ENCODE assay signal across 8 cellular contexts in genomic region chr7:134737561-134738353, GRCh38. TPM values are rescaled to one million over a fixed set of nuclear protein-coding genes. Genes with fewer than 3 reads are reported as not detected.
DNase-seq lines count a peak whose midpoint lies in the region; ATAC-seq and TF ChIP-seq lines count a peak whose summit lies in the region.

No MANE protein-coding gene starts in this region.

- H3K27ac ChIP-seq in caudate nucleus (ENCODE audit: low read depth, low read length), result no peak overlapping the region

- H3K27me3 Mint-ChIP-seq in natural killer cell treated with Interleukin-12 subunit alpha and Interleukin-12 subunit beta and Interleukin-15 and Interleukin-18, amount 100 ng/mL, for 72 hours, result peaks cover 17 to 40% of the 10 kb centered on the region in 2 donors
- H3K27me3 Mint-ChIP-seq in natural killer cell (ENCODE audit: low read depth in 2 of 2), result peaks cover 15 to 57% of the 10 kb centered on the region in 2 donors
- H3K27me3 Mint-ChIP-seq in activated T-helper 2 cell treated with anti-CD3 and anti-CD28 coated beads, Interferon-gamma antibody, Interleukin-2, Interleukin-4, amounts not matched to agents 10 μg/mL and 5 μg/mL and 100 μg/mL, durations not matched to agents 14 hours and 24 hours and 36 hours (ENCODE audit: low read depth), result no peaks in the 10 kb centered on the region
- no peaks in the 10 kb centered on the region for H3K27me3 Mint-ChIP-seq in type B pancreatic cell

- peaks cover 7 to 17% of the 10 kb centered on the region in 2 donors for H3K4me1 Mint-ChIP-seq in natural killer cell treated with Interleukin-12 subunit alpha and Interleukin-12 subunit beta and Interleukin-15 and Interleukin-18, amount 100 ng/mL, for 72 hours (ENCODE audit: low read depth in 2 of 2)
- H3K4me1 Mint-ChIP-seq in natural killer cell (no peaks in the 10 kb centered on the region), type B pancreatic cell (ENCODE audit: unreplicated experiment) (peaks cover 8% of the 10 kb centered on the region)
- H3K4me1 Mint-ChIP-seq in activated T-helper 2 cell treated with anti-CD3 and anti-CD28 coated beads, Interferon-gamma antibody, Interleukin-2, Interleukin-4, amounts not matched to agents 10 μg/mL and 5 μg/mL and 100 μg/mL, durations not matched to agents 14 hours and 24 hours and 36 hours (ENCODE audit: low read depth), result peaks cover 55% of the 10 kb centered on the region

- ATAC-seq in natural killer cell treated with Interleukin-12 subunit alpha and Interleukin-12 subunit beta and Interleukin-15 and Interleukin-18, amount 100 ng/mL, for 72 hours, result peak; percentile 92 to 95
- ATAC-seq in natural killer cell (no peak), GM21390 (IDR thresholded peaks at IDR 0.05; ENCODE audit: unreplicated experiment) (no peak)

- no peak for DNase-seq in natural killer cell treated with Interleukin-12 subunit alpha and Interleukin-12 subunit beta and Interleukin-15 and Interleukin-18, amount 100 ng/mL, for 72 hours (ENCODE audit: low spot score)
- DNase-seq in natural killer cell (no peak), kidney glomerular epithelial cell (lab: John Stamatoyannopoulos, UW) (peak; percentile 86), type B pancreatic cell (ENCODE audit: extremely low spot score, unreplicated experiment) (no peak), caudate nucleus (lab: John Stamatoyannopoulos, UW) (no peak), NCI-H526 treated with DMSO at 0.1 percent for 48 hours (lab: John Stamatoyannopoulos, UW) (no peak)
- DNase-seq in activated T-helper 2 cell treated with anti-CD3 and anti-CD28 coated beads, Interferon-gamma antibody, Interleukin-2, Interleukin-4, amounts not matched to agents 10 μg/mL and 5 μg/mL and 100 μg/mL, durations not matched to agents 14 hours and 24 hours and 36 hours (ENCODE audit: low spot score), result peak; percentile 28

- no peak for TF ChIP-seq CTCF in natural killer cell (IDR thresholded peaks at IDR 0.05)
- no peak for TF ChIP-seq CTCF in type B pancreatic cell (conservative IDR thresholded peaks at IDR 0.05)

- peak overlapping the region; percentile 58 for H3K4me3 Mint-ChIP-seq in natural killer cell treated with Interleukin-12 subunit alpha and Interleukin-12 subunit beta and Interleukin-15 and Interleukin-18, amount 100 ng/mL, for 72 hours
- no peak overlapping the region for H3K4me3 Mint-ChIP-seq in natural killer cell
- no peak overlapping the region for H3K4me3 Mint-ChIP-seq in activated T-helper 2 cell treated with anti-CD3 and anti-CD28 coated beads, Interferon-gamma antibody, Interleukin-2, Interleukin-4, amounts not matched to agents 10 μg/mL and 5 μg/mL and 100 μg/mL, durations not matched to agents 14 hours and 24 hours and 36 hours (ENCODE audit: low read depth)
- no peak overlapping the region for H3K4me3 Mint-ChIP-seq in type B pancreatic cell

- H3K9me3 Mint-ChIP-seq in natural killer cell treated with Interleukin-12 subunit alpha and Interleukin-12 subunit beta and Interleukin-15 and Interleukin-18, amount 100 ng/mL, for 72 hours, result no peaks in the 10 kb centered on the region
- H3K9me3 Mint-ChIP-seq in natural killer cell (no peaks in the 10 kb centered on the region), type B pancreatic cell (no peaks in the 10 kb centered on the region)
- peaks cover 11% of the 10 kb centered on the region for H3K9me3 Mint-ChIP-seq in activated T-helper 2 cell treated with anti-CD3 and anti-CD28 coated beads, Interferon-gamma antibody, Interleukin-2, Interleukin-4, amounts not matched to agents 10 μg/mL and 5 μg/mL and 100 μg/mL, durations not matched to agents 14 hours and 24 hours and 36 hours

- peak overlapping the region; percentile 79 to 86 for H3K27ac Mint-ChIP-seq in natural killer cell treated with Interleukin-12 subunit alpha and Interleukin-12 subunit beta and Interleukin-15 and Interleukin-18, amount 100 ng/mL, for 72 hours
- H3K27ac Mint-ChIP-seq in natural killer cell (no peak overlapping the region), type B pancreatic cell (peak overlapping the region; percentile 69)
- peak overlapping the region; percentile 90 for H3K27ac Mint-ChIP-seq in activated T-helper 2 cell treated with anti-CD3 and anti-CD28 coated beads, Interferon-gamma antibody, Interleukin-2, Interleukin-4, amounts not matched to agents 10 μg/mL and 5 μg/mL and 100 μg/mL, durations not matched to agents 14 hours and 24 hours and 36 hours

- intact Hi-C loops in natural killer cell (cut with micrococcal nuclease), result no loop called here
- intact Hi-C loops in activated T-helper 2 cell treated with anti-CD3 and anti-CD28 coated beads, Interferon-gamma antibody, Interleukin-2, Interleukin-4, amounts not matched to agents 10 μg/mL and 5 μg/mL and 100 μg/mL, durations not matched to agents 14 hours and 24 hours and 36 hours (cut with micrococcal nuclease), result loop anchor here (1.0 to 10.0 kb wide), 6 partner anchors 13 to 437 kb away; partner anchors contain the start of genes BPGM, CYREN and TMEM140

- H3K36me3 Mint-ChIP-seq in natural killer cell treated with Interleukin-12 subunit alpha and Interleukin-12 subunit beta and Interleukin-15 and Interleukin-18, amount 100 ng/mL, for 72 hours, result no peaks in the 10 kb centered on the region
- H3K36me3 Mint-ChIP-seq in natural killer cell (no peaks in the 10 kb centered on the region), type B pancreatic cell (no peaks in the 10 kb centered on the region)
- H3K36me3 Mint-ChIP-seq in activated T-helper 2 cell treated with anti-CD3 and anti-CD28 coated beads, Interferon-gamma antibody, Interleukin-2, Interleukin-4, amounts not matched to agents 10 μg/mL and 5 μg/mL and 100 μg/mL, durations not matched to agents 14 hours and 24 hours and 36 hours (ENCODE audit: low read depth), result peaks cover 30% of the 10 kb centered on the region

RNA-seq across cellular contexts. Expression of gene CALD1, which starts 41.7 kb away (rescaled TPM):
- total RNA-seq in natural killer cell treated with Interleukin-12 subunit alpha and Interleukin-12 subunit beta and Interleukin-15 and Interleukin-18, amount 100 ng/mL, for 72 hours, result under 1 TPM; 0.11 to 0.40 TPM
- 1 to 10 TPM in 2 of 3 donors, under 1 TPM in 1; 0.14 to 2.5 (median 1.0) TPM for total RNA-seq in natural killer cell
- 10.1 and 11.3 TPM in 2 replicates for total RNA-seq in activated T-helper 2 cell treated with anti-CD3 and anti-CD28 coated beads, Interferon-gamma antibody, Interleukin-2, Interleukin-4, amounts not matched to agents 10 μg/mL and 5 μg/mL and 100 μg/mL, durations not matched to agents 14 hours and 24 hours and 36 hours
- total RNA-seq in type B pancreatic cell (ENCODE audit: low replicate concordance), result 169 and 218 TPM in 2 replicates

Comparison
In these comparisons a context has a peak if more than half of its experiments do, and no peak if none do; other contexts are left out.
1. ATAC-seq: peak in natural killer cell treated with Interleukin-12 subunit alpha and Interleukin-12 subunit beta and Interleukin-15 and Interleukin-18, amount 100 ng/mL, for 72 hours (2 of 2); none in natural killer cell (0 of 3) and GM21390 (single experiment).
2. H3K27ac Mint-ChIP-seq: peak in natural killer cell treated with Interleukin-12 subunit alpha and Interleukin-12 subunit beta and Interleukin-15 and Interleukin-18, amount 100 ng/mL, for 72 hours (2 of 2), activated T-helper 2 cell treated with anti-CD3 and anti-CD28 coated beads, Interferon-gamma antibody, Interleukin-2, Interleukin-4, amounts not matched to agents 10 μg/mL and 5 μg/mL and 100 μg/mL, durations not matched to agents 14 hours and 24 hours and 36 hours (single experiment) and type B pancreatic cell (single experiment); none in natural killer cell (0 of 2).
3. DNase-seq: peak in activated T-helper 2 cell treated with anti-CD3 and anti-CD28 coated beads, Interferon-gamma antibody, Interleukin-2, Interleukin-4, amounts not matched to agents 10 μg/mL and 5 μg/mL and 100 μg/mL, durations not matched to agents 14 hours and 24 hours and 36 hours (single experiment) and kidney glomerular epithelial cell (single experiment); none in natural killer cell treated with Interleukin-12 subunit alpha and Interleukin-12 subunit beta and Interleukin-15 and Interleukin-18, amount 100 ng/mL, for 72 hours (single experiment), natural killer cell (single experiment), type B pancreatic cell (single experiment), caudate nucleus (0 of 61) and NCI-H526 treated with DMSO at 0.1 percent for 48 hours (single experiment).
4. RNA of gene CALD1, which starts 41.7 kb away (total RNA-seq): 169 to 218 TPM in type B pancreatic cell; 10.1 to 11.3 TPM in activated T-helper 2 cell treated with anti-CD3 and anti-CD28 coated beads, Interferon-gamma antibody, Interleukin-2, Interleukin-4, amounts not matched to agents 10 μg/mL and 5 μg/mL and 100 μg/mL, durations not matched to agents 14 hours and 24 hours and 36 hours, 0.14 to 2.5 TPM in natural killer cell and 0.11 to 0.40 TPM in natural killer cell treated with Interleukin-12 subunit alpha and Interleukin-12 subunit beta and Interleukin-15 and Interleukin-18, amount 100 ng/mL, for 72 hours; every median in the first group is over 10 times any median in the second.